12 cellular contexts compared by ENCODE assay signal in the genomic region with DNA sequence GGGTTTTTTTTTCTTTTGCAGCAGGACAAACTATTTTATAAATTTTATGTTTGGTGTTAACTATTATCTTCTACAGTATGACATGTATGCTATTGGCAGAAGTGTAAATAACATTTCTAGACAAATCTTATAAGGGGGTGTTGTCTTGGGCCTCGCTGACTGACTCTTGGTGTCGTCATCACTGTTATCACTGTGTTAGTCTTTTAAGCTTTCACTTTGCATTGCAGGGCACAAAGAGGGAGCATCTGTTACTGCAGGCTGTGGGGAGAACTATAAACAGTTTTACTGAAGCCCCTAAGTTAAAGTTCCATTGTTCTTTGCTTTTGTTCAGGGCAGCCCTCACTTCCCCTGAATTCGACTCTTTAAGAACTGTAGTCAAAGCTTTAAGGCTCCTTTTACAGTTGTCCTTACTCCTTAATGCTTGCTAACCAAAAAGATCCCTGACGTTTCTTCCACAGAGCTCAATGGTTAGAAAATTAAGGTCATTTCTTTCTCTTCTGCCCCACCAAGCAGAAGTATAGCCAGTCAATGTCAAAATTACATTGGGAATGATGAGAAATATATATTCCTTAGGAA.
DNase-seq lines count a peak whose midpoint lies in the region; ATAC-seq, FAIRE-seq and TF ChIP-seq lines count a peak whose summit lies in the region.
"Had no signal": no experiment of that assay in that cellular context is flagged by ENCODE, and none has a peak within 500 bp of the region (broad histone marks: within the 10 kb centered on the region; RNA-seq: fewer than 3 reads in every experiment).

No MANE protein-coding gene starts in this region.

- no peak overlapping the region for H3K4me2 ChIP-seq in GM12878 (ENCODE audit: control insufficient read depth, insufficient read depth)

- peaks cover 30% of the 10 kb centered on the region for H3K4me1 Mint-ChIP-seq in nephron

- H3K79me2 ChIP-seq in GM12878 (ENCODE audit: control insufficient read depth, insufficient read depth, low read length), result no peaks in the 10 kb centered on the region

- H3K36me3 ChIP-seq in GM12878 (ENCODE audit: control insufficient read depth in 2 of 2, insufficient read depth in 2 of 2, low read length in 1 of 2), result no peaks in the 10 kb centered on the region
- H3K36me3 ChIP-seq: ovary had no signal

- 25% methylated on average over 4 of the region's 4 CpGs for whole genome bisulfite sequencing in GM12878 (ENCODE audit: insufficient coverage, insufficient replicate concordance, low lambda C conversion rate, missing lambda C conversion rate)

- H3K9ac ChIP-seq in GM12878 (ENCODE audit: control insufficient read depth, insufficient read depth, low read length), result no peak overlapping the region

- POLR2A ChIA-PET in GM12878 (lab: Charles Lee), result no interaction called here

- H3K27ac ChIP-seq in GM12878 (ENCODE audit: control insufficient read depth, insufficient read depth), result no peak overlapping the region
- H3K27ac ChIP-seq: ovary had no signal

- H4K20me1 ChIP-seq in GM12878 (ENCODE audit: control insufficient read depth, insufficient read depth), result no peaks in the 10 kb centered on the region

- H3K27ac Mint-ChIP-seq in nephron, result peak overlapping the region in 2 of 3 experiments; percentile 48 to 55
- H3K27ac Mint-ChIP-seq: WTC11 had no signal

- H2AFZ ChIP-seq in GM12878 (ENCODE audit: control insufficient read depth, low read depth, low read length), result no peak overlapping the region

- intact Hi-C loops in GM12878 (cut with micrococcal nuclease; ENCODE audit: unreplicated experiment), result loop anchor here (1.0 to 5.0 kb wide), 5 partner anchors 179 to 612 kb away; no protein-coding TSS in a partner anchor

- no peaks in the 10 kb centered on the region for H3K36me3 Mint-ChIP-seq in nephron (ENCODE audit: low read depth)
- H3K36me3 Mint-ChIP-seq: WTC11 had no signal

- ATAC-seq in HG02973 (IDR thresholded peaks at IDR 0.05; ENCODE audit: unreplicated experiment) (peak; percentile 51), GM12878 (peak; percentile 44), omental fat pad (ENCODE audit: low FRiP score) (no peak), HG03571 (IDR thresholded peaks at IDR 0.05; ENCODE audit: unreplicated experiment) (no peak)

- TF ChIP-seq CTCF in GM12878 (IDR thresholded peaks at IDR 0.05 in 2 of 3, conservative IDR thresholded peaks at IDR 0.05 in 1 of 3; ENCODE audit: control insufficient read depth in 2 of 3, extremely low read depth in 1 of 3, insufficient read depth in 1 of 3, low read depth in 3 of 3, low read length in 3 of 3) (no peak), nephron (IDR thresholded peaks at IDR 0.05; ENCODE audit: unreplicated experiment in 3 of 3) (no peak), omental fat pad (IDR thresholded peaks at IDR 0.05) (no peak)

- no peaks in the 10 kb centered on the region for H3K4me1 ChIP-seq in GM12878 (ENCODE audit: control insufficient read depth, insufficient read depth, low read length)

- CTCF ChIA-PET in GM12878 (lab: Yijun Ruan, JAX), result interaction anchor here (0.7 to 10.7 kb wide), 36 partner anchors 8 to 1462 kb away, joined by 3 to 98 read pairs (median 4); no protein-coding TSS in a partner anchor

- BruUV-seq in GM12878 (replicated peaks; lab: Mats Ljungman, UMichigan), result no TSS peak

- H3K4me3 Mint-ChIP-seq in nephron, result peak overlapping the region; percentile 31 to 75 (median 39)

- H3K9me3 ChIP-seq in GM12878 (replicated peaks; ENCODE audit: control insufficient read depth, insufficient read depth, low read length), result no peaks in the 10 kb centered on the region
- H3K9me3 ChIP-seq: heart right ventricle, ovary had no signal

- no peaks in the 10 kb centered on the region; a peak in 2 of 4 replicates for H3K27me3 ChIP-seq in GM12878 (replicated peaks in 1 of 2; ENCODE audit: control insufficient read depth in 2 of 2, insufficient read depth in 2 of 2, low read length in 1 of 2)
- H3K27me3 ChIP-seq: heart right ventricle, ovary had no signal

- H3K4me3 ChIP-seq in GM12878, result no peak overlapping the region
- H3K4me3 ChIP-seq: ovary had no signal

- no peak for FAIRE-seq in GM12878 (lab: Jason Lieb, UNC)

- SMC1A ChIA-PET in GM12878 (lab: Charles Lee; ENCODE audit: uncharacterized antibody, unreplicated experiment), result interaction anchor here (0.6 to 3.0 kb wide), 13 partner anchors 10 to 217 kb away, joined by 3 to 24 read pairs (median 4); no protein-coding TSS in a partner anchor

- no peak for TF ChIP-seq POLR2A in GM12878 (IDR thresholded peaks at IDR 0.05; ENCODE audit: low read depth, low read length)

- RAD21 ChIA-PET in GM12878 (lab: Charles Lee; ENCODE audit: unreplicated experiment), result interaction anchor here (0.9 to 2.6 kb wide), 6 partner anchors 8 to 318 kb away, joined by 3 to 27 read pairs (median 4); no protein-coding TSS in a partner anchor

- no peak for TF ChIP-seq EP300 in GM12878 (IDR thresholded peaks at IDR 0.05; ENCODE audit: borderline replicate concordance in 1 of 2, control insufficient read depth in 1 of 2, low read depth in 2 of 2, low read length in 2 of 2)

- in situ Hi-C loops in GM12878 (cut with MboI), result loop anchor here (10.0 to 25.0 kb wide), 2 partner anchors 474 to 607 kb away; no protein-coding TSS in a partner anchor

- no peaks in the 10 kb centered on the region for H3K9me3 Mint-ChIP-seq in nephron
- H3K9me3 Mint-ChIP-seq: WTC11 had no signal

- H3K27me3 Mint-ChIP-seq in nephron (ENCODE audit: low read depth), result no peaks in the 10 kb centered on the region

- DNase-seq in EH (ENCODE audit: low read depth) (peak; percentile 28), GM12878 (ENCODE audit: low read depth, low spot score) (no peak), RPMI8226 (no peak), NCI-H2081 treated with DMSO at 0.1 percent for 48 hours (lab: John Stamatoyannopoulos, UW) (no peak), omental fat pad (ENCODE audit: low spot score) (no peak)
- DNase-seq: NCI-H524 treated with DMSO at 0.1 percent for 48 hours had no signal

- TF ChIP-seq RAD21 in GM12878 (IDR thresholded peaks at IDR 0.05; ENCODE audit: insufficient read depth, low read depth, low read length), result no peak

TF ChIP-seq in GM12878, 131 proteins besides CTCF, POLR2A, EP300 and RAD21 (continues in another document):
- TF ChIP-seq FOXK2 (IDR thresholded peaks at IDR 0.05) (no peak), PML (IDR thresholded peaks at IDR 0.05; ENCODE audit: low read length) (no peak), CREB1 (IDR thresholded peaks at IDR 0.05; ENCODE audit: low read depth) (no peak), FOXM1 (IDR thresholded peaks at IDR 0.05; ENCODE audit: low read depth, low read length) (no peak), BRCA1 (IDR thresholded peaks at IDR 0.05; ENCODE audit: low read depth, low read length) (no peak), RFX5 (IDR thresholded peaks at IDR 0.05; ENCODE audit: low read depth, low read length) (no peak), CHD2 (IDR thresholded peaks at IDR 0.05; ENCODE audit: borderline replicate concordance, low read depth, low read length) (no peak), EZH2 (IDR thresholded peaks at IDR 0.05; ENCODE audit: borderline replicate concordance, control insufficient read depth, low read depth, low read length) (no peak), POLR2AphosphoS5 (IDR thresholded peaks at IDR 0.05; ENCODE audit: low read length) (no peak), YBX1 (IDR thresholded peaks at IDR 0.05) (no peak), TCF3 (IDR thresholded peaks at IDR 0.05; ENCODE audit: borderline replicate concordance, insufficient read depth, low read depth, low read length) (no peak), SREBF1 (IDR thresholded peaks at IDR 0.05; ENCODE audit: low read length) (no peak), KDM1A (IDR thresholded peaks at IDR 0.05; ENCODE audit: borderline replicate concordance) (no peak), STAT1 (conservative IDR thresholded peaks at IDR 0.05) (no peak)
- TF ChIP-seq, protein P1, sequence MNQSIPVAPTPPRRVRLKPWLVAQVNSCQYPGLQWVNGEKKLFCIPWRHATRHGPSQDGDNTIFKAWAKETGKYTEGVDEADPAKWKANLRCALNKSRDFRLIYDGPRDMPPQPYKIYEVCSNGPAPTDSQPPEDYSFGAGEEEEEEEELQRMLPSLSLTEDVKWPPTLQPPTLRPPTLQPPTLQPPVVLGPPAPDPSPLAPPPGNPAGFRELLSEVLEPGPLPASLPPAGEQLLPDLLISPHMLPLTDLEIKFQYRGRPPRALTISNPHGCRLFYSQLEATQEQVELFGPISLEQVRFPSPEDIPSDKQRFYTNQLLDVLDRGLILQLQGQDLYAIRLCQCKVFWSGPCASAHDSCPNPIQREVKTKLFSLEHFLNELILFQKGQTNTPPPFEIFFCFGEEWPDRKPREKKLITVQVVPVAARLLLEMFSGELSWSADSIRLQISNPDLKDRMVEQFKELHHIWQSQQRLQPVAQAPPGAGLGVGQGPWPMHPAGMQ (IDR thresholded peaks at IDR 0.05; ENCODE audit: borderline replicate concordance), result no peak
- TF ChIP-seq, protein P2, sequence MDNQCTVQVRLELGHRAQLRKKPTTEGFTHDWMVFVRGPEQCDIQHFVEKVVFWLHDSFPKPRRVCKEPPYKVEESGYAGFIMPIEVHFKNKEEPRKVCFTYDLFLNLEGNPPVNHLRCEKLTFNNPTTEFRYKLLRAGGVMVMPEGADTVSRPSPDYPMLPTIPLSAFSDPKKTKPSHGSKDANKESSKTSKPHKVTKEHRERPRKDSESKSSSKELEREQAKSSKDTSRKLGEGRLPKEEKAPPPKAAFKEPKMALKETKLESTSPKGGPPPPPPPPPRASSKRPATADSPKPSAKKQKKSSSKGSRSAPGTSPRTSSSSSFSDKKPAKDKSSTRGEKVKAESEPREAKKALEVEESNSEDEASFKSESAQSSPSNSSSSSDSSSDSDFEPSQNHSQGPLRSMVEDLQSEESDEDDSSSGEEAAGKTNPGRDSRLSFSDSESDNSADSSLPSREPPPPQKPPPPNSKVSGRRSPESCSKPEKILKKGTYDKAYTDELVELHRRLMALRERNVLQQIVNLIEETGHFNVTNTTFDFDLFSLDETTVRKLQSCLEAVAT (IDR thresholded peaks at IDR 0.05), result no peak

Comparison
In these comparisons a context has a peak if more than half of its experiments do, and no peak if none do; other contexts are left out.
1. ATAC-seq: peak in HG02973 (single experiment) and GM12878 (single experiment); none in omental fat pad (single experiment) and HG03571 (single experiment).